1 cellular context compared by ENCODE assay signal in the genomic region with DNA sequence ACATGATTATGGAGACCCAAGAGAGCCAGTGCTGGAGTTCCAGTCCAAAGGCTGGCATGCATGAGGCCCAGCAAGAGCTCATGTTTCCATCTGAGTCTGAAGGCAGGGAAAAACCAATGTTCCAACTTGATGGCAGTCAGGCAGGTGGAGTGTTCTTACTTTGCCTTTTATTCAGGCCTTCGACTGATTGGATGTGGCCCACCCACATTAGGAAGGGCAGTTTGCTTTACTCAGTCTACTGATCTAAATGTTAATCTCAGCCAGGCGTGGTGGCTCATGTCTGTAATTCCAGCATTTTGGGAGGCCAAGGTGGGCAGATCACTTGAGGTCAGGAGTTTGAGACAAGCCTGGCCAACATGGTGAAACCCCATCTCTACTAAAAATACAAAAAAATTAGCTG. TPM values are rescaled to one million over a fixed set of nuclear protein-coding genes. Genes with fewer than 3 reads are reported as not detected.
"Had no signal": no experiment of that assay in that cellular context is flagged by ENCODE, and none has a peak within 500 bp of the region (broad histone marks: within the 10 kb centered on the region; RNA-seq: fewer than 3 reads in every experiment).

No MANE protein-coding gene starts in this region.

RNA-seq across cellular contexts. Expression of a gene that starts 56.3 kb away (rescaled TPM):
- total RNA-seq: MCF 10A had no signal
